24 cellular contexts compared by ENCODE assay signal in genomic region chr2:55587-56448, GRCh38. TPM values are rescaled to one million over a fixed set of nuclear protein-coding genes. Genes with fewer than 3 reads are reported as not detected.
"Had no signal": no experiment of that assay in that cellular context is flagged by ENCODE, and none has a peak within 500 bp of the region (broad histone marks: within the 10 kb centered on the region; RNA-seq: fewer than 3 reads in every experiment).

No MANE protein-coding gene starts in this region.

- H3K36me3 ChIP-seq: esophagus squamous epithelium, left ventricle myocardium inferior, right lobe of liver, thoracic aorta, vagina had no signal

- H3K27me3 ChIP-seq: right lobe of liver, vagina had no signal

- H3K4me1 ChIP-seq: left ventricle myocardium inferior, right lobe of liver, vagina had no signal

- H3K36me3 Mint-ChIP-seq: activated naive CD4-positive, alpha-beta T cell treated with anti-CD3 and anti-CD28 coated beads, Interleukin-2, amount 50 U/mL, for 24 hours; type B pancreatic cell had no signal

- H3K27ac Mint-ChIP-seq: activated CD4-positive, alpha-beta memory T cell treated with anti-CD3 and anti-CD28 coated beads, Interleukin-2, amount 10 ng/mL, durations not matched to agents 7 days and 5 days; activated CD4-positive, alpha-beta T cell treated with anti-CD3 and anti-CD28 coated beads, Interleukin-2, amount 10 ng/mL, durations not matched to agents 24 days and 14 days; activated naive CD8-positive, alpha-beta T cell treated with anti-CD3 and anti-CD28 coated beads, Interleukin-2, amount 50 U/mL, for 24 hours; activated T-helper 2 cell treated with anti-CD3 and anti-CD28 coated beads, Interferon-gamma antibody, Interleukin-2, Interleukin-4, amounts not matched to agents 10 μg/mL and 5 μg/mL and 100 μg/mL, durations not matched to agents 14 hours and 24 hours and 36 hours; nephron; stimulated activated naive CD8-positive, alpha-beta T cell treated with anti-CD3 and anti-CD28 coated beads, Interleukin-15, Interleukin-2, amounts not matched to agents 100 ng/mL and 50 ng/mL, for 24 hours; type B pancreatic cell had no signal

- H3K27ac ChIP-seq: esophagus squamous epithelium, left ventricle myocardium inferior, right lobe of liver, skin epidermis, thoracic aorta, vagina had no signal

- DNase-seq: activated CD4-positive, alpha-beta memory T cell treated with anti-CD3 and anti-CD28 coated beads, Interleukin-2, amount 10 ng/mL, durations not matched to agents 7 days and 5 days; activated CD4-positive, alpha-beta T cell treated with anti-CD3 and anti-CD28 coated beads, Interleukin-2, amount 10 ng/mL, durations not matched to agents 24 days and 14 days; activated CD4-positive, CD25-positive, alpha-beta regulatory T cell treated with anti-CD3 and anti-CD28 coated beads, Interleukin-2, amount 50 U/mL, for 72 hours; activated naive CD8-positive, alpha-beta T cell treated with anti-CD3 and anti-CD28 coated beads, Interleukin-2, amount 50 U/mL, for 24 hours; activated T-cell treated with anti-CD3 and anti-CD28 coated beads, Interleukin-2, amount 50 U/mL, for 4 hours; dermis blood vessel endothelial cell; effector CD4-positive, alpha-beta T cell; esophagus squamous epithelium; kidney glomerular epithelial cell; left ventricle myocardium inferior; right lobe of liver; stimulated activated CD4-positive, alpha-beta T cell treated with anti-CD3 and anti-CD28 coated beads, Interleukin-12 subunit alpha, Interleukin-12 subunit beta, amount 100 ng/mL, for 4 hours; stimulated activated CD4-positive, alpha-beta T cell treated with anti-CD3 and anti-CD28 coated beads, Interleukin-4, amount 100 ng/mL, for 1 hour; T-helper 2 cell had no signal

- H3K27me3 Mint-ChIP-seq: activated naive CD4-positive, alpha-beta T cell treated with anti-CD3 and anti-CD28 coated beads, Interleukin-2, amount 50 U/mL, for 24 hours had no signal

- H3K9me3 ChIP-seq: right lobe of liver had no signal

- H3K4me3 ChIP-seq: esophagus squamous epithelium, left ventricle myocardium inferior, right lobe of liver, skin epidermis, thoracic aorta, vagina had no signal

- H3K4me3 Mint-ChIP-seq: activated CD4-positive, alpha-beta memory T cell treated with anti-CD3 and anti-CD28 coated beads, Interleukin-2, amount 10 ng/mL, durations not matched to agents 7 days and 5 days; activated CD4-positive, alpha-beta T cell treated with anti-CD3 and anti-CD28 coated beads, Interleukin-2, amount 10 ng/mL, durations not matched to agents 24 days and 14 days; activated naive CD4-positive, alpha-beta T cell treated with anti-CD3 and anti-CD28 coated beads, Interleukin-2, amount 50 U/mL, for 24 hours; activated naive CD8-positive, alpha-beta T cell treated with anti-CD3 and anti-CD28 coated beads, Interleukin-2, amount 50 U/mL, for 24 hours; activated T-cell treated with anti-CD3 and anti-CD28 coated beads, Interleukin-2, amount 50 U/mL, for 4 hours; central memory CD8-positive, alpha-beta T cell; nephron; stimulated activated naive CD8-positive, alpha-beta T cell treated with anti-CD3 and anti-CD28 coated beads, Interleukin-15, Interleukin-2, amounts not matched to agents 100 ng/mL and 50 ng/mL, for 24 hours; type B pancreatic cell had no signal

- H3K4me1 Mint-ChIP-seq: activated CD4-positive, alpha-beta memory T cell treated with anti-CD3 and anti-CD28 coated beads, Interleukin-2, amount 10 ng/mL, durations not matched to agents 7 days and 5 days; activated CD4-positive, alpha-beta T cell treated with anti-CD3 and anti-CD28 coated beads, Interleukin-2, amount 10 ng/mL, durations not matched to agents 24 days and 14 days; activated naive CD4-positive, alpha-beta T cell treated with anti-CD3 and anti-CD28 coated beads, Interleukin-2, amount 50 U/mL, for 24 hours; activated naive CD8-positive, alpha-beta T cell treated with anti-CD3 and anti-CD28 coated beads, Interleukin-2, amount 50 U/mL, for 24 hours; central memory CD8-positive, alpha-beta T cell; nephron had no signal

- H3K9me3 Mint-ChIP-seq: type B pancreatic cell had no signal

RNA-seq across cellular contexts. Expression of gene FAM110C, which starts 9.5 kb away (rescaled TPM):
- total RNA-seq: osteocyte had no signal
